ENCODE assay signal across 9 cellular contexts in the genomic region with DNA sequence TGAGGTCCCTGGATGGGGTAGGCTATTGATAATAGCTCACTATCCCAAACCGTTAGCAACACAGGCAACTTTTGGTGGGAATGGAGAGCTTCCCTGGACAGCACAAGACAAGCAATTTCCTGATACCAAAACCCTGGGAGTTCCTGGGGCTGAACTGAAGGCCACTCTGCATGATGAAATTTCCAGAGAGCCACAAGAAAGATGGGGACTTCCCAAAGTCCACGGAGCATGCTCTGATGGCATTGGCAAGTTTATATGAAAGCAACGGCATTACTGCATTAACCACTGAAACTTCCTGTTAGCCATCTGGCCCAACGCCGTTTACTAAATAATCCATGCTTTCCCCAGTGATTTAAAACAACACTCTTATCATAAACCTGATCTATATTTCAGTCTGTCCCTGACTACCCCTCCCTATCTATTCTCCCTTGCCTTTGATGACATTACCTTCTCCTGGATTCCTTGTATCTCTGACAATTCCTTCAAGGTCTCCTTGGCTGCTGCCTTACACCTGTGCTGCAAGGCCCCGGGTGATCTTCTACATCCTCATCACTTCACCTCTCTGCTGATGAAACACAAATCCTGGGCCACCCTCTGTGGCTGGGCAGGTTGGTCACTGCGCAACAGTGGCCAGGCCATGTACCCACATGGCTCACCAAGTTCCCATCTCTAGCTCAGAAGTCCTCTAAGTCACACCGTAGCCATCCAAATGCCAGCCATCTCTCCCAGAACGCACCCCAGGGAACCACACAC.
A peak's percentile ranks its signal among the peaks of the same experiment; 100 is the strongest.
DNase-seq lines count a peak whose midpoint lies in the region; ATAC-seq, FAIRE-seq and TF ChIP-seq lines count a peak whose summit lies in the region.
"Had no signal": no experiment of that assay in that cellular context is flagged by ENCODE, and none has a peak within 500 bp of the region (broad histone marks: within the 10 kb centered on the region; RNA-seq: fewer than 3 reads in every experiment).

No MANE protein-coding gene starts in this region.

- H3K4me2 ChIP-seq in H9 (ENCODE audit: insufficient read depth, insufficient read length, low read length) = no peak overlapping the region

- H3K4ac ChIP-seq in H9 (ENCODE audit: low read depth, low read length) = no peak overlapping the region

- H3K23me2 ChIP-seq in H9 (ENCODE audit: insufficient read length, low read depth, low read length, poor library complexity, severe bottlenecking) = no peaks in the 10 kb centered on the region

- no peak overlapping the region for H3K18ac ChIP-seq in H9 (ENCODE audit: insufficient read length, low read depth, low read length)

- no peaks in the 10 kb centered on the region for H4K20me1 ChIP-seq in H9 (ENCODE audit: control insufficient read depth, insufficient read depth, insufficient read length)

- H3T11ph ChIP-seq in H9 (ENCODE audit: low read length) = no peak overlapping the region

- peak; percentile 55 to 83 (median 70) for ATAC-seq in natural killer cell

- H3K56ac ChIP-seq in H9 (ENCODE audit: insufficient read length, low read depth, low read length) = no peak overlapping the region

- no peak overlapping the region for H3K14ac ChIP-seq in H9 (ENCODE audit: insufficient read depth, low read length)

- H3K27ac Mint-ChIP-seq in natural killer cell = peak overlapping the region; percentile 30 to 82
- H3K27ac Mint-ChIP-seq in H9 = peak overlapping the region in 1 of 3 experiments; percentile 90; a peak in 2 of 7 replicates

- H3K4me3 Mint-ChIP-seq in natural killer cell (no peak overlapping the region), H9 (no peak overlapping the region)

- H4K91ac ChIP-seq in H9 (ENCODE audit: insufficient read length, low read depth, low read length) = no peak overlapping the region

- H3K27ac ChIP-seq in H9 (ENCODE audit: insufficient read length, low read depth, low read length) (no peak overlapping the region), ascending aorta (no peak overlapping the region), prostate gland (no peak overlapping the region)

- H3K23ac ChIP-seq in H9 (ENCODE audit: insufficient read length, low read depth, low read length) = no peak overlapping the region

- H3K9ac ChIP-seq in H9 (ENCODE audit: extremely low read depth, insufficient read length, low read length) = no peak overlapping the region

- intact Hi-C loops in natural killer cell (cut with micrococcal nuclease) = no loop called here
- intact Hi-C loops in ascending aorta (cut with DNase I) = no loop called here
- intact Hi-C loops in prostate gland (cut with DNase I) = no loop called here

- H2AK5ac ChIP-seq in H9 (ENCODE audit: insufficient read length, low read length) = no peak overlapping the region

- H3K4me1 Mint-ChIP-seq in natural killer cell = peaks cover 37 to 48% of the 10 kb centered on the region in 2 donors
- peaks cover 26 to 27% of the 10 kb centered on the region in 2 experiments for H3K4me1 Mint-ChIP-seq in H9

- H3K9me3 ChIP-seq in H9 (ENCODE audit: control insufficient read depth, low read depth, low read length) (no peaks in the 10 kb centered on the region), ascending aorta (no peaks in the 10 kb centered on the region), prostate gland (no peaks in the 10 kb centered on the region)

- H2BK15ac ChIP-seq in H9 (ENCODE audit: low read depth, low read length) = no peak overlapping the region

- H3K36me3 ChIP-seq in ascending aorta (no peaks in the 10 kb centered on the region), prostate gland (no peaks in the 10 kb centered on the region)

- DNase-seq in GM18507 (ENCODE audit: extremely low spot score, insufficient read length, low read depth) = no peak
- peak; percentile 42 for DNase-seq in H4 (ENCODE audit: low spot score)
- DNase-seq in MV-4-11 (lab: John Stamatoyannopoulos, UW) = peak; percentile 83
- DNase-seq in natural killer cell = no peak
- no peak for DNase-seq in H9
- DNase-seq in ascending aorta (ENCODE audit: low spot score in 2 of 2) = no peak
- no peak for DNase-seq in prostate gland (ENCODE audit: low spot score)
- DNase-seq in urothelium cell line (ENCODE audit: low spot score) = no peak
- DNase-seq: activated CD4-positive, alpha-beta T cell treated with anti-CD3 and anti-CD28 coated beads, Interleukin-2, amount 50 U/mL, for 4 hours had no signal

- H3K4me1 ChIP-seq in H9 (ENCODE audit: insufficient read depth, low read length) = no peaks in the 10 kb centered on the region
- no peaks in the 10 kb centered on the region for H3K4me1 ChIP-seq in ascending aorta
- no peaks in the 10 kb centered on the region for H3K4me1 ChIP-seq in prostate gland (replicated peaks)

- H4K8ac ChIP-seq in H9 (replicated peaks; ENCODE audit: insufficient read length, low read depth, low read length) = no peak overlapping the region

- FAIRE-seq in GM18507 (lab: Jason Lieb, UNC) (peak; percentile 99), urothelium cell line (lab: Jason Lieb, UNC) (no peak)

- H3K9me3 Mint-ChIP-seq in natural killer cell (no peaks in the 10 kb centered on the region), H9 (no peaks in the 10 kb centered on the region)

- H3K36me3 Mint-ChIP-seq in natural killer cell (no peaks in the 10 kb centered on the region), H9 (ENCODE audit: insufficient read depth in 1 of 3, low read depth in 3 of 3) (no peaks in the 10 kb centered on the region)

- no peak overlapping the region for H2BK120ac ChIP-seq in H9 (ENCODE audit: low read depth, low read length, poor library complexity, severe bottlenecking)

- no peak overlapping the region for H2BK5ac ChIP-seq in H9 (ENCODE audit: insufficient read length, low read length)

- TF ChIP-seq CTCF in natural killer cell (IDR thresholded peaks at IDR 0.05) (no peak), H9 (conservative IDR thresholded peaks at IDR 0.05) (no peak), ascending aorta (IDR thresholded peaks at IDR 0.05) (no peak), prostate gland (IDR thresholded peaks at IDR 0.05) (no peak)

- H3K79me2 ChIP-seq in H9 (ENCODE audit: insufficient read depth, low read length) = no peaks in the 10 kb centered on the region

- H3K79me1 ChIP-seq in H9 (ENCODE audit: insufficient read depth, low read depth, low read length, poor library complexity, severe bottlenecking) = no peaks in the 10 kb centered on the region

- H3K27me3 Mint-ChIP-seq in natural killer cell (ENCODE audit: low read depth in 2 of 2) = no peaks in the 10 kb centered on the region
- H3K27me3 Mint-ChIP-seq in H9 (ENCODE audit: low read depth) = no peaks in the 10 kb centered on the region

- no peak overlapping the region for H2AFZ ChIP-seq in H9 (ENCODE audit: low read length)

- H3K27me3 ChIP-seq in H9 (ENCODE audit: insufficient read depth, low read length) (no peaks in the 10 kb centered on the region), ascending aorta (no peaks in the 10 kb centered on the region), prostate gland (replicated peaks; ENCODE audit: insufficient read depth) (no peaks in the 10 kb centered on the region)

- no CpG with 5 or more reads among the region's 9 CpGs for WGBS in H9 (ENCODE audit: extremely low coverage, insufficient read length, low lambda C conversion rate)
- 80% methylated on average over 9 of the region's 9 CpGs for WGBS in prostate gland

- H3K4me3 ChIP-seq in ascending aorta (no peak overlapping the region), prostate gland (no peak overlapping the region)

- TF ChIP-seq POLR2A in prostate gland (IDR thresholded peaks at IDR 0.05) = no peak

- H4K5ac ChIP-seq in H9 (ENCODE audit: insufficient read length, low read depth, low read length) = no peak overlapping the region

- H2BK20ac ChIP-seq in H9 (ENCODE audit: low read depth, low read length, poor library complexity, severe bottlenecking) = no peak overlapping the region

- no peak overlapping the region for H2BK12ac ChIP-seq in H9 (ENCODE audit: insufficient read length, low read depth, low read length)

Comparison
In these comparisons a context has a peak if more than half of its experiments do, and no peak if none do; other contexts are left out.
1. DNase-seq: peak in H4 (single experiment) and MV-4-11 (single experiment); none in GM18507 (single experiment), natural killer cell (single experiment), H9 (single experiment), ascending aorta (0 of 2), prostate gland (single experiment) and urothelium cell line (single experiment).